In the genomic region with DNA sequence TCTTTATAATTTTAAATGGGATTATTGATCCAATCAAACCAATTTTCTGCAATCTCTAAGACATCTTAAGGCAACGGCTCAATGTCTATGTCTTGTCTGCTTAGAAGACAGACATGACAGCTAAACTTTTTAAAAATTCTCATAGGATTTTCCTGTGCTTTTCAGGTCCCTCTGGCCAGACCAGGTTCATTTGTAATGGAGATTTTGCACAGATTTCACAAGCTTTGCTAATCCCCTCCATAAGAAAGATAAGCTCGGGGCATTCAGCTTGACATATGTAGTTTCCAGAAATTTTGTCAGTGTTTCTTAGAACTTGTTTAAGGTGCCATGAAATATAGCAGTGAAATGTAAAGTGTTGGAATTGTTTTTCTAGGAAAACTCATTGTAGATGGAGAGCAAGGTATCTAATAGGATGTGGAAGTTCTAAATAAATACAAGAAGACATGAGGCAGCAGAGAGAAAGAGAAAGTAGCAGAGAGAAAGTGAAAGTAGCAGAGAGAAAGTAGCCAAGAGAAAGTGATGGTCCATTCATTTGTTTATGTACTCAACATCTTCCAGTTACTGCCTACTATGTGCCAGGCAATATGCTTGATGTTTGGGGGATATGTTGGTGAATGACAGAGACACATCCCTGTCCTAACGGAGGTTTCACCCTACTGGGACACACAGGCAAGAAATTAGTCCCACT, we compare ENCODE assay signal across 1 cellular context.
TF ChIP-seq lines count a peak whose summit lies in the region.

No MANE protein-coding gene starts in this region.

TF ChIP-seq in HepG2, 621 proteins besides CTCF, POLR2A, EP300 and RAD21 (continued from another document):
- TF ChIP-seq ELF3 (CRISPR knock-in tag; IDR thresholded peaks at IDR 0.05) = no peak
- TF ChIP-seq RXRB (CRISPR knock-in tag; IDR thresholded peaks at IDR 0.05; ENCODE audit: borderline replicate concordance) = no peak
- TF ChIP-seq ZNF674 (CRISPR knock-in tag; IDR thresholded peaks at IDR 0.05; ENCODE audit: low read depth) = no peak
- no peak for TF ChIP-seq FIP1L1 (IDR thresholded peaks at IDR 0.05; ENCODE audit: borderline replicate concordance, insufficient read depth, low read depth, low read length)
- TF ChIP-seq ZNF430 (CRISPR knock-in tag; IDR thresholded peaks at IDR 0.05) = no peak
TF ChIP-seq in HepG2: peak in this region for 0.
